Comparison of ENCODE assay signal across 8 cellular contexts in the genomic region with DNA sequence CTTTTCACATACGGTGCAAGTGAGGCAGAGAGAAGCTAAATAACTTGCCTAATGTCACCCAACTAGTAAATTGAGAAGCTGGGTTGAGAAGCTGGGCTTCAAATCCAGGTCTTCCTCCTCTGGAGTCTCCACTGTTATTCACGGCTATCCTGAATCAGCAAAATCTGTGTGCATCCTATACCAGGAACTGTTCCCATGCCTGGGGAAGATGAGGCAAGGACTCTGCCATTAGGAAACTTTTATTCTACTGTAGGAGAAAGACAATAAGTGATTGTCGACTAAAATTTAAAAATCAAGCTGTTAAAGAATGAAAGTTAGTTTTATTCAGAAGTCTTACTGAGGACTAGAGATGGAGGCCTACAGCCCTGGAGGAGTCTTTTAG. TPM values are rescaled to one million over a fixed set of nuclear protein-coding genes. Genes with fewer than 3 reads are reported as not detected.
DNase-seq lines count a peak whose midpoint lies in the region; ATAC-seq, FAIRE-seq and TF ChIP-seq lines count a peak whose summit lies in the region.

No MANE protein-coding gene starts in this region.

- H3K36me3 ChIP-seq in adipocyte (ENCODE audit: control insufficient read depth, insufficient read depth, low read length, severe bottlenecking) (no peaks in the 10 kb centered on the region), HepG2 (replicated peaks in 1 of 2; ENCODE audit: control insufficient read depth in 1 of 2, insufficient read depth in 2 of 2, low read length in 2 of 2) (no peaks in the 10 kb centered on the region), tibial artery (no peaks in the 10 kb centered on the region)

- intact Hi-C loops in HepG2 (cut with micrococcal nuclease; ENCODE audit: unreplicated experiment): no loop called here
- intact Hi-C loops in tibial artery (cut with DNase I; ENCODE audit: low total_unique reads): loop anchor here (2.0 kb wide), 1 partner anchor 68 kb away; no protein-coding TSS in a partner anchor

- TF ChIP-seq RAD21 in HepG2 (CRISPR knock-in tag; IDR thresholded peaks at IDR 0.05): no peak

- H4K20me1 ChIP-seq in HepG2 (ENCODE audit: insufficient read depth, low read length): no peaks in the 10 kb centered on the region

- H3K9ac ChIP-seq in adipocyte (ENCODE audit: low read length) (no peak overlapping the region), HepG2 (ENCODE audit: insufficient read depth, low read depth, low read length) (no peak overlapping the region)

- WGBS in HepG2 (ENCODE audit: low lambda C conversion rate): 52% methylated on average over 3 of the region's 3 CpGs

- H3K79me2 ChIP-seq in HepG2 (ENCODE audit: insufficient read depth, low read length): no peaks in the 10 kb centered on the region

- TF ChIP-seq POLR2A in HepG2 (IDR thresholded peaks at IDR 0.05; ENCODE audit: insufficient read depth in 1 of 2, low read depth in 2 of 2, low read length in 2 of 2): no peak

- H3K27ac ChIP-seq in HepG2 (ENCODE audit: extremely low read length, insufficient read depth, low read length) (no peak overlapping the region), tibial artery (peak overlapping the region; percentile 81 to 82)

- BruUV-seq in HepG2 (replicated peaks; lab: Mats Ljungman, UMichigan): no TSS peak

- H3K27me3 Mint-ChIP-seq in activated T-cell treated with anti-CD3 and anti-CD28 coated beads, Interleukin-2, amount 50 U/mL, for 4 hours (ENCODE audit: low read depth): no peaks in the 10 kb centered on the region

- DNase-seq in activated T-cell treated with anti-CD3 and anti-CD28 coated beads, Interleukin-2, amount 50 U/mL, for 4 hours: no peak
- no peak for DNase-seq in activated T-cell treated with anti-CD3 and anti-CD28 coated beads, Interleukin-2, amount 50 U/mL, for 48 hours
- no peak for DNase-seq in adipocyte (ENCODE audit: low read depth)
- no peak for DNase-seq in HepG2 (ENCODE audit: low spot score)
- DNase-seq in tibial artery: no peak
- no peak for DNase-seq in ureter (ENCODE audit: low spot score)

- no peak for ATAC-seq in activated T-cell treated with anti-CD3 and anti-CD28 coated beads, Interleukin-2, amount 50 U/mL, for 4 hours
- ATAC-seq in HepG2: no peak
- no peak for ATAC-seq in HG03196 (IDR thresholded peaks at IDR 0.05; ENCODE audit: unreplicated experiment)
- no peak for ATAC-seq in GM21381 (IDR thresholded peaks at IDR 0.05; ENCODE audit: unreplicated experiment)

- no peaks in the 10 kb centered on the region for H3K9me3 ChIP-seq in adipocyte (ENCODE audit: control insufficient read depth, low read length)
- no peaks in the 10 kb centered on the region for H3K9me3 ChIP-seq in HepG2 (ENCODE audit: low read length)
- no peaks in the 10 kb centered on the region for H3K9me3 ChIP-seq in tibial artery

- H3K4me3 ChIP-seq in adipocyte (ENCODE audit: low read length) (peak overlapping the region; percentile 86), HepG2 (replicated peaks in 1 of 3; ENCODE audit: insufficient read depth in 1 of 3, low read depth in 2 of 3, low read length in 3 of 3) (peak overlapping the region in 2 of 3 experiments; percentile 72 to 82; a peak in 3 of 6 replicates), tibial artery (peak overlapping the region; percentile 86 to 92)

- no peaks in the 10 kb centered on the region for H3K9me3 Mint-ChIP-seq in activated T-cell treated with anti-CD3 and anti-CD28 coated beads, Interleukin-2, amount 50 U/mL, for 4 hours

- POLR2A ChIA-PET in HepG2 (lab: Yijun Ruan, JAX): no interaction called here

- TF ChIP-seq CTCF in HepG2 (CRISPR knock-in tag; IDR thresholded peaks at IDR 0.05): no peak
- TF ChIP-seq CTCF in tibial artery (IDR thresholded peaks at IDR 0.05): no peak

- CTCF ChIA-PET in HepG2 (lab: Yijun Ruan, JAX; ENCODE audit: low intra/inter-chr PET ratio, low total read pairs): no interaction called here

- peaks cover 15% of the 10 kb centered on the region for H3K4me1 Mint-ChIP-seq in activated T-cell treated with anti-CD3 and anti-CD28 coated beads, Interleukin-2, amount 50 U/mL, for 4 hours (ENCODE audit: low read depth)

- no peaks in the 10 kb centered on the region for H3K4me1 ChIP-seq in adipocyte (ENCODE audit: control insufficient read depth, insufficient read depth, low read length)
- 0 out of 2 replicates have a peak, but pooled peaks cover 13% of the 10 kb centered on the region for H3K4me1 ChIP-seq in HepG2 (ENCODE audit: insufficient read depth, low read length)
- H3K4me1 ChIP-seq in tibial artery: peaks cover 0 to 12% (median 4%) of the 10 kb centered on the region in 4 donors

- H3K36me3 Mint-ChIP-seq in activated T-cell treated with anti-CD3 and anti-CD28 coated beads, Interleukin-2, amount 50 U/mL, for 4 hours (ENCODE audit: insufficient read depth): no peaks in the 10 kb centered on the region

- no peak for TF ChIP-seq EP300 in HepG2 (IDR thresholded peaks at IDR 0.05; ENCODE audit: low read depth in 2 of 2, low read length in 2 of 2)
- TF ChIP-seq EP300 in HepG2 (CRISPR knock-in tag; IDR thresholded peaks at IDR 0.05; ENCODE audit: borderline replicate concordance): no peak

- H2AFZ ChIP-seq in HepG2 (ENCODE audit: low read length): no peak overlapping the region

- no peaks in the 10 kb centered on the region for H3K27me3 ChIP-seq in adipocyte (replicated peaks; ENCODE audit: control insufficient read depth, insufficient read depth, low read length)
- peaks cover 0 to 4% of the 10 kb centered on the region in 2 experiments; a peak in 1 of 5 replicates for H3K27me3 ChIP-seq in HepG2 (ENCODE audit: control insufficient read depth in 1 of 2, insufficient read depth in 2 of 2, low read length in 2 of 2)
- H3K27me3 ChIP-seq in tibial artery: no peaks in the 10 kb centered on the region

- in situ Hi-C loops in HepG2 (cut with HindIII; ENCODE audit: extremely low pct_ligation_motif_present, low pct_unique_long_range_greater_than_20kb): loop anchor here (10.0 kb wide), 1 partner anchor 126 kb away; no protein-coding TSS in a partner anchor

- no peak for FAIRE-seq in HepG2 (lab: Jason Lieb, UNC)

- peak overlapping the region; percentile 90 for H3K4me3 Mint-ChIP-seq in activated T-cell treated with anti-CD3 and anti-CD28 coated beads, Interleukin-2, amount 50 U/mL, for 4 hours

- peak overlapping the region; percentile 78 for H3K4me2 ChIP-seq in HepG2 (ENCODE audit: low read depth, low read length)

TF ChIP-seq in HepG2, 621 proteins besides CTCF, POLR2A, EP300 and RAD21 (continues in another document):
- TF ChIP-seq MAFK (conservative IDR thresholded peaks at IDR 0.05 in 1 of 2, IDR thresholded peaks at IDR 0.05 in 1 of 2; ENCODE audit: low read length in 2 of 2): peak; percentile 64 to 74
- no peak for TF ChIP-seq ZNF235 (CRISPR knock-in tag; IDR thresholded peaks at IDR 0.05; ENCODE audit: borderline replicate concordance)
- TF ChIP-seq MAFF (IDR thresholded peaks at IDR 0.05; ENCODE audit: low read depth, low read length): peak; percentile 69
- no peak for TF ChIP-seq HDAC1 (CRISPR knock-in tag; IDR thresholded peaks at IDR 0.05)
- TF ChIP-seq ZNF83 (CRISPR knock-in tag; IDR thresholded peaks at IDR 0.05; ENCODE audit: borderline replicate concordance): no peak
- TF ChIP-seq, protein P1, sequence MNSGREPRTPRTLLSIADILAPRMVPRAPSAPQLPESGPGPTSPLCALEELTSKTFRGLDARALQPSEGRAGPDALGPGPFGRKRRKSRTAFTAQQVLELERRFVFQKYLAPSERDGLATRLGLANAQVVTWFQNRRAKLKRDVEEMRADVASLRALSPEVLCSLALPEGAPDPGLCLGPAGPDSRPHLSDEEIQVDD (CRISPR knock-in tag; IDR thresholded peaks at IDR 0.05; ENCODE audit: borderline replicate concordance): no peak

RNA-seq across cellular contexts. Expression of a gene that starts 0.9 kb away (rescaled TPM):
- total RNA-seq in activated T-cell treated with anti-CD3 and anti-CD28 coated beads, Interleukin-2, amount 50 U/mL, for 4 hours: 1 to 10 TPM in 1 of 3 donors, under 1 TPM in 2; 0.82 to 1.4 (median 0.83) TPM
- 0.20 TPM in 2 replicates for total RNA-seq in HepG2 (2016; rRNA removed; fragmentation: Illumina TruSeq; extraction: Trizol)
- total RNA-seq in HepG2 (2016; cell fraction: cytosol; rRNA removed; fragmentation: Illumina TruSeq; extraction: Trizol; ENCODE audit: low read depth): not detected in 2 replicates
- total RNA-seq in HepG2 (2016; cell fraction: insoluble cytoplasmic fraction; rRNA removed; fragmentation: Illumina TruSeq; extraction: Trizol): 0.21 and 0.22 TPM in 2 replicates
- 0.09 TPM in 1 of 2 replicates, not detected in the other for total RNA-seq in HepG2 (2016; cell fraction: membrane; rRNA removed; fragmentation: Illumina TruSeq; extraction: Trizol)
- 0.13 and 0.43 TPM in 2 replicates for total RNA-seq in HepG2 (2016; cell fraction: nucleus; rRNA removed; fragmentation: Illumina TruSeq; extraction: Trizol)
- 0.05 and 0.10 TPM in 2 replicates for polyA plus RNA-seq in HepG2 (2011; rRNA removed)
- 0.08 and 0.09 TPM in 2 replicates for polyA plus RNA-seq in HepG2 (2011; cell fraction: cytosol; rRNA removed)
- polyA plus RNA-seq in HepG2 (2011; cell fraction: nucleus; rRNA removed): 0.14 and 0.17 TPM in 2 replicates
- polyA plus RNA-seq in HepG2 (2012): 0.12 and 0.25 TPM in 2 replicates
- polyA plus RNA-seq in HepG2 (2016; cell fraction: cytosol; fragmentation: Illumina TruSeq; extraction: Trizol; ENCODE audit: low read depth): not detected in 2 replicates
- 0.21 TPM in 1 of 2 replicates, not detected in the other for polyA plus RNA-seq in HepG2 (2016; cell fraction: insoluble cytoplasmic fraction; fragmentation: Illumina TruSeq; extraction: Trizol; ENCODE audit: low read depth)
- 0.08 TPM in 1 of 2 replicates, not detected in the other for polyA plus RNA-seq in HepG2 (2016; cell fraction: membrane; fragmentation: Illumina TruSeq; extraction: Trizol; ENCODE audit: low read depth)
- 0.19 TPM in 1 of 2 replicates, not detected in the other for polyA plus RNA-seq in HepG2 (2016; cell fraction: nucleus; fragmentation: Illumina TruSeq; extraction: Trizol; ENCODE audit: insufficient read depth, low read depth)
- 0.12 and 0.91 TPM in 2 replicates for polyA minus RNA-seq in HepG2 (2011; rRNA and poly(A)+ RNA removed; ENCODE audit: low replicate concordance)
- polyA minus RNA-seq in HepG2 (2011; cell fraction: cytosol; rRNA and poly(A)+ RNA removed): not detected in 2 replicates
- 0.50 and 0.64 TPM in 2 replicates for polyA minus RNA-seq in HepG2 (2011; cell fraction: nucleus; rRNA and poly(A)+ RNA removed)
- total RNA-seq in ureter: 3.4 TPM
